In the genomic region with DNA sequence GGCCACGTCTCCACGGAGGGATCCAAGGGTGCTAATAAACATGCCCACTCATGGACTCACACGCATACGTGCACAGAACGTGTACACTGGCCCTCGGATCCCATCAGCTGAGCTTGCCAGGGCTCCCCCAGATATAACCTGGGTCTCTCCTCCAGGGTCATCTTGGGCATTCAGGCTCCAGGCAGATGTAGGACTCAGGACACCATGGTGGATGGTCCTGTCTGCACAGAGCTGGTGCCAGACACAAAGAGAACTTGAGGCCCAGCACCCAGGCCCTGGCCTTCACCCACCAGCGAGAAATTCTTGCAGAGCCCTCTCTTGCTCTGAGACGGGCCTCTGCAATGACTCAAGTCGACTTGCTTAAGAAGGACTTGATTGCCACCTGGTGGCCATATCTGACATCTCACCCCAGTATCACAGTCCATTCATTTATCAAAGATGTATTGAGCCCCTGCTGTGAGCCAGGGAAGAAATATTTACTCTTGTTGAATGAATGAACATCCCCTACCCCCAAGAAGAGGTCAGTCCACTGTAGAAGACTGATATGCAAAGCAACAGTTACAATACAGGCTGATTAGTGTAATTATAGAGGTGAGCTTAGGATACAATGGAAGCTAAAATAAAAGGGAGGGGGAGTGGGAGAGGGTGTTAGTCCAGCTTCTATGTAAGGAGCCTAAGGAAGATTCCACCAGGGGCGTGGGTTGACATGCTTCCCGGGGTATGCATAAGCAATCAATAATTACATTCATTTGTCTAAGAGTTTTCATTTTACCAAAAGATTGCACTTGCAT, we compare ENCODE assay signal across 8 cellular contexts. TPM values are rescaled to one million over a fixed set of nuclear protein-coding genes. Genes with fewer than 3 reads are reported as not detected.
A peak's percentile ranks its signal among the peaks of the same experiment; 100 is the strongest.
DNase-seq lines count a peak whose midpoint lies in the region; ATAC-seq and TF ChIP-seq lines count a peak whose summit lies in the region.

No MANE protein-coding gene starts in this region.

- H3K9me3 ChIP-seq in WERI-Rb-1 (ENCODE audit: severe bottlenecking) (no peaks in the 10 kb centered on the region), breast epithelium (no peaks in the 10 kb centered on the region)

- no peaks in the 10 kb centered on the region; the same call in none of the 2 replicates for H3K27me3 ChIP-seq in GM06990 (replicated peaks; ENCODE audit: control insufficient read depth, insufficient read depth, low read length)
- H3K27me3 ChIP-seq in WERI-Rb-1 (ENCODE audit: insufficient read depth, low read depth, severe bottlenecking): no peaks in the 10 kb centered on the region
- H3K27me3 ChIP-seq in breast epithelium: no peaks in the 10 kb centered on the region

- H3K4me3 ChIP-seq in GM06990 (replicated peaks; ENCODE audit: low read depth, low read length) (no peak overlapping the region), WERI-Rb-1 (ENCODE audit: low read depth, low read length) (no peak overlapping the region), breast epithelium (no peak overlapping the region)

- peak; percentile 63 for TF ChIP-seq CTCF in GM06990 (IDR thresholded peaks at IDR 0.05; ENCODE audit: insufficient read depth, low read length, poor library complexity, severe bottlenecking)
- TF ChIP-seq CTCF in WERI-Rb-1 (IDR thresholded peaks at IDR 0.05; ENCODE audit: low read depth, low read length): peak; percentile 64
- TF ChIP-seq CTCF in breast epithelium (IDR thresholded peaks at IDR 0.05): peak; percentile 79 to 96 (median 93)

- H3K27ac ChIP-seq in WERI-Rb-1: no peak overlapping the region
- no peak overlapping the region for H3K27ac ChIP-seq in breast epithelium

- no peaks in the 10 kb centered on the region for H3K4me1 ChIP-seq in breast epithelium

- H3K36me3 ChIP-seq in GM06990 (ENCODE audit: control insufficient read depth, insufficient read depth, low read length) (no peaks in the 10 kb centered on the region), WERI-Rb-1 (no peaks in the 10 kb centered on the region), breast epithelium (no peaks in the 10 kb centered on the region)

- ATAC-seq in HG03095 (IDR thresholded peaks at IDR 0.05; ENCODE audit: unreplicated experiment): peak; percentile 77
- ATAC-seq in HG02763 (IDR thresholded peaks at IDR 0.05; ENCODE audit: unreplicated experiment): no peak

- TF ChIP-seq POLR2A in breast epithelium (IDR thresholded peaks at IDR 0.05): no peak

- intact Hi-C loops in breast epithelium (cut with DNase I; ENCODE audit: low total_unique reads): no loop called here

- DNase-seq in GM06990 (ENCODE audit: extremely low read depth, insufficient read length): peak; percentile 60
- peak; percentile 68 for DNase-seq in NCI-H226
- peak; percentile 93 for DNase-seq in WERI-Rb-1
- peak; percentile 87 to 92 for DNase-seq in breast epithelium (ENCODE audit: low spot score in 2 of 2)
- peak; percentile 96 for DNase-seq in inferior parietal cortex (ENCODE audit: extremely low spot score)
- DNase-seq in stimulated activated CD4-positive, alpha-beta T cell treated with anti-CD3 and anti-CD28 coated beads, Interleukin-15, amount 100 ng/mL, for 1 hour (ENCODE audit: low read depth in 1 of 2, low spot score in 1 of 2): peak; percentile 49 to 61

RNA-seq across cellular contexts. Expression of a gene that starts 34.2 kb away (rescaled TPM):
- 10 to 100 TPM; 52.2 to 86.3 (median 61.9) TPM for total RNA-seq in breast epithelium
